In the genomic region with DNA sequence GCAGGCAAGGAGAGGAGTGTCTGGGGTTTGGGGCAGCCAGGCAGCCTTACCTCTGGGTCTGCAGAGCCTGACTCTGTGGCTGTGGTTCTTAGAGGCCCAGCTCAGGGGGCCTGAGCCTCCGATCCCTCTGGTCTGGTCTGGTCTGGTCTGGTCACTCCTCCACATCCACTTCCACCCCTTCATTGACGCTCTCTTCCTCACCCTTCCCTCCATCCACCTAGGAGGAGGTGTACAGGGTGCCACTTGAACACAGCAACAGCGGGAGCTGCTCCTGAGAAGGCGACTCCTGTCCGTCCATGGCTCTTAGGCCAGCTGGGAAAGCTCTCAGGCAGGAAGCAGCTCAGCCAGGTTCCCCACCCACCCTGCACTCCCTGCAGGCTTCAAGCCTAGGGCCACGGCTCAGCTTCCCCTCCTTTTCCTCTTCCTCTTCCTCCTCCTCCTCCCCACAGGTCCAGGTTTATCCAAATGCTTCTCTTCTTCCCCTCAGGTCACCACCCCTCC, we compare ENCODE assay signal across 13 cellular contexts. TPM values are rescaled to one million over a fixed set of nuclear protein-coding genes. Genes with fewer than 3 reads are reported as not detected.
DNase-seq lines count a peak whose midpoint lies in the region; ATAC-seq, FAIRE-seq and TF ChIP-seq lines count a peak whose summit lies in the region.
"Had no signal": no experiment of that assay in that cellular context is flagged by ENCODE, and none has a peak within 500 bp of the region (broad histone marks: within the 10 kb centered on the region; RNA-seq: fewer than 3 reads in every experiment).

No MANE protein-coding gene starts in this region.

- ATAC-seq in GM19397 (IDR thresholded peaks at IDR 0.05; ENCODE audit: unreplicated experiment), result no peak

- intact Hi-C loops in A673 (cut with micrococcal nuclease; ENCODE audit: unreplicated experiment), result no loop called here

- no peak for TF ChIP-seq POLR2A in GM12891 (IDR thresholded peaks at IDR 0.05; ENCODE audit: low read depth, low read length)

- no peak for FAIRE-seq in GM12891 (lab: Jason Lieb, UNC)
- FAIRE-seq: colon, D721Med had no signal

- peaks cover 74% of the 10 kb centered on the region for H3K4me1 Mint-ChIP-seq in activated naive CD8-positive, alpha-beta T cell (ENCODE audit: low read depth)

- peak overlapping the region; percentile 89 for H3K4me3 Mint-ChIP-seq in activated naive CD8-positive, alpha-beta T cell

- no peaks in the 10 kb centered on the region for H3K9me3 ChIP-seq in A673 (ENCODE audit: low read depth, low read length, poor library complexity, severe bottlenecking)

- H3K9me3 Mint-ChIP-seq in activated naive CD8-positive, alpha-beta T cell (ENCODE audit: low read depth), result no peaks in the 10 kb centered on the region

- no peaks in the 10 kb centered on the region for H3K27me3 ChIP-seq in A673 (replicated peaks; ENCODE audit: insufficient read depth, low read depth, low read length, poor library complexity)
- no peaks in the 10 kb centered on the region for H3K27me3 ChIP-seq in brain microvascular endothelial cell (replicated peaks)

- POLR2A ChIA-PET in A673 (lab: Charles Lee; ENCODE audit: low non-redundant PET), result no interaction called here

- in situ Hi-C loops in brain microvascular endothelial cell (cut with HindIII; ENCODE audit: low pct_ligation_motif_present, low sequenced_read_pairs), result no loop called here

- H3K27ac ChIP-seq in A673 (ENCODE audit: low read depth, low read length, poor library complexity, severe bottlenecking) (peak overlapping the region; percentile 31), brain microvascular endothelial cell (no peak overlapping the region)

- BruUV-seq in A673 (replicated peaks; lab: Mats Ljungman, UMichigan), result no TSS peak

- CTCF ChIA-PET in A673 (lab: Charles Lee), result no interaction called here

- no peaks in the 10 kb centered on the region for H3K27me3 Mint-ChIP-seq in activated naive CD8-positive, alpha-beta T cell

- TF ChIP-seq CTCF in A673 (conservative IDR thresholded peaks at IDR 0.05; ENCODE audit: low read depth, low read length) (no peak), brain microvascular endothelial cell (IDR thresholded peaks at IDR 0.05; ENCODE audit: low read depth, low read length, missing control alignments) (no peak)

- peaks cover 14% of the 10 kb centered on the region for H3K4me1 ChIP-seq in A673 (ENCODE audit: insufficient read depth, low read length, poor library complexity, severe bottlenecking)

- DNase-seq in A673 (ENCODE audit: low spot score) (no peak), GM12891 (ENCODE audit: insufficient read length, low spot score) (no peak), mesenteric fat pad (ENCODE audit: low spot score) (peak; percentile 80), occipital lobe (lab: John Stamatoyannopoulos, UW) (no peak), brain microvascular endothelial cell (no peak), H4 (ENCODE audit: low spot score) (no peak)
- DNase-seq: NCI-H446 had no signal

- H3K27ac Mint-ChIP-seq in activated naive CD8-positive, alpha-beta T cell, result peak overlapping the region; percentile 98

- no peaks in the 10 kb centered on the region for H3K36me3 ChIP-seq in A673 (ENCODE audit: insufficient read depth, low read length, poor library complexity, severe bottlenecking)
- H3K36me3 ChIP-seq in brain microvascular endothelial cell (replicated peaks), result no peaks in the 10 kb centered on the region

- H3K4me3 ChIP-seq in A673 (ENCODE audit: low read depth, low read length, poor library complexity, severe bottlenecking) (no peak overlapping the region), brain microvascular endothelial cell (ENCODE audit: low read depth, low read length) (no peak overlapping the region)
- H3K4me3 ChIP-seq: lung had no signal

- peaks cover 25% of the 10 kb centered on the region for H3K36me3 Mint-ChIP-seq in activated naive CD8-positive, alpha-beta T cell

TF ChIP-seq in GM12891, 5 proteins besides CTCF, POLR2A, EP300 and RAD21:
- TF ChIP-seq POLR2AphosphoS5 (IDR thresholded peaks at IDR 0.05; ENCODE audit: low read depth, low read length) (0 out of 2 replicates have a peak, but pooled peaks have one; percentile 20), PAX5 (IDR thresholded peaks at IDR 0.05; ENCODE audit: insufficient read depth, low read length, severe bottlenecking) (no peak)

RNA-seq across cellular contexts. Expression of gene GPR55, which starts 16.9 kb away (rescaled TPM):
- total RNA-seq in A673 (2021) (0.19 TPM in 1 of 2 replicates, not detected in the other), mesenteric fat pad (0.22 TPM), occipital lobe (not detected)
- polyA plus RNA-seq in GM12891 (2012; ENCODE audit: low read depth, missing spikeins), result 20.8 TPM
- 0.66 and 0.87 TPM in 2 replicates for total RNA-seq in H4 (2014; rRNA removed; shearing (Covaris generic))
- total RNA-seq: renal cortical epithelial cell had no signal

RNA-seq across cellular contexts. Expression of gene ITM2C, which starts 43.4 kb away (rescaled TPM):
- total RNA-seq in A673 (2021) (283 and 293 TPM in 2 replicates), mesenteric fat pad (27.1 TPM), occipital lobe (112 TPM)
- polyA plus RNA-seq in GM12891 (2012; ENCODE audit: low read depth, missing spikeins), result 117 TPM
- total RNA-seq in H4 (2014; rRNA removed; shearing (Covaris generic)), result 85.8 and 96.9 TPM in 2 replicates
